In genomic region chr10:49090696-49091338, GRCh38 we compare ENCODE assay signal across 24 cellular contexts. TPM values are rescaled to one million over a fixed set of nuclear protein-coding genes. Genes with fewer than 3 reads are reported as not detected.
"Had no signal": no experiment of that assay in that cellular context is flagged by ENCODE, and none has a peak within 500 bp of the region (broad histone marks: within the 10 kb centered on the region; RNA-seq: fewer than 3 reads in every experiment).

No MANE protein-coding gene starts in this region.

- H3K27ac ChIP-seq: body of pancreas, foreskin keratinocyte, SK-N-MC had no signal

- ATAC-seq: activated CD8-positive, alpha-beta memory T cell treated with anti-CD3 and anti-CD28 coated beads, Interleukin-2, amount 10 ng/mL, durations not matched to agents 7 days and 5 days; body of pancreas; foreskin keratinocyte; left colon; mucosa of descending colon; stimulated activated naive CD8-positive, alpha-beta T cell treated with anti-CD3 and anti-CD28 coated beads, Interleukin-15, amount 100 ng/mL, for 72 hours had no signal

- H3K9me3 ChIP-seq: body of pancreas had no signal

- DNase-seq: activated B cell treated with CpG ODN at 0.5 μM for 24 hours; activated CD4-positive, alpha-beta memory T cell treated with anti-CD3 and anti-CD28 coated beads, Interleukin-2, amount 10 ng/mL, durations not matched to agents 7 days and 5 days; activated CD4-positive, alpha-beta T cell treated with anti-CD3 and anti-CD28 coated beads for 48 hours; activated CD8-positive, alpha-beta memory T cell treated with anti-CD3 and anti-CD28 coated beads, Interleukin-2, amount 10 ng/mL, durations not matched to agents 7 days and 5 days; activated naive CD4-positive, alpha-beta T cell treated with Interleukin-2 at 50 U/mL for 16 hours; body of pancreas; caudate nucleus; foreskin keratinocyte; hippocampal formation; left colon; mucosa of descending colon; natural killer cell; occipital lobe; retina; stimulated activated CD4-positive, alpha-beta T cell treated with anti-CD3 and anti-CD28 coated beads, Interleukin-2, amount 100 ng/mL, for 24 hours; stimulated activated naive CD8-positive, alpha-beta T cell treated with anti-CD3 and anti-CD28 coated beads, Interleukin-15, amount 100 ng/mL, for 72 hours had no signal

- H3K4me3 ChIP-seq: body of pancreas, dorsolateral prefrontal cortex, mucosa of descending colon, SK-N-MC had no signal

- H3K27me3 ChIP-seq: body of pancreas, dorsolateral prefrontal cortex, foreskin keratinocyte had no signal

- H3K4me1 ChIP-seq: body of pancreas, foreskin keratinocyte had no signal

RNA-seq across cellular contexts. Expression of gene VSTM4, which starts 24.5 kb away (rescaled TPM):
- total RNA-seq: activated B cell treated with CpG ODN at 0.5 μM for 24 hours, foreskin keratinocyte had no signal
- polyA plus RNA-seq: foreskin keratinocyte had no signal

RNA-seq across cellular contexts. Expression of gene FAM170B, which starts 43.0 kb away (rescaled TPM):
- total RNA-seq: activated B cell treated with CpG ODN at 0.5 μM for 24 hours; activated CD8-positive, alpha-beta memory T cell treated with anti-CD3 and anti-CD28 coated beads, Interleukin-2, amount 10 ng/mL, durations not matched to agents 7 days and 5 days; body of pancreas; epithelial cell of proximal tubule; fibroblast of lung; foreskin keratinocyte; left colon; mucosa of descending colon; natural killer cell; occipital lobe; posterior vena cava; skeletal muscle tissue; temporal lobe; urinary bladder had no signal
- polyA plus RNA-seq: fibroblast of lung, foreskin keratinocyte, urinary bladder had no signal
